ENCODE assay signal across 8 cellular contexts in the genomic region with DNA sequence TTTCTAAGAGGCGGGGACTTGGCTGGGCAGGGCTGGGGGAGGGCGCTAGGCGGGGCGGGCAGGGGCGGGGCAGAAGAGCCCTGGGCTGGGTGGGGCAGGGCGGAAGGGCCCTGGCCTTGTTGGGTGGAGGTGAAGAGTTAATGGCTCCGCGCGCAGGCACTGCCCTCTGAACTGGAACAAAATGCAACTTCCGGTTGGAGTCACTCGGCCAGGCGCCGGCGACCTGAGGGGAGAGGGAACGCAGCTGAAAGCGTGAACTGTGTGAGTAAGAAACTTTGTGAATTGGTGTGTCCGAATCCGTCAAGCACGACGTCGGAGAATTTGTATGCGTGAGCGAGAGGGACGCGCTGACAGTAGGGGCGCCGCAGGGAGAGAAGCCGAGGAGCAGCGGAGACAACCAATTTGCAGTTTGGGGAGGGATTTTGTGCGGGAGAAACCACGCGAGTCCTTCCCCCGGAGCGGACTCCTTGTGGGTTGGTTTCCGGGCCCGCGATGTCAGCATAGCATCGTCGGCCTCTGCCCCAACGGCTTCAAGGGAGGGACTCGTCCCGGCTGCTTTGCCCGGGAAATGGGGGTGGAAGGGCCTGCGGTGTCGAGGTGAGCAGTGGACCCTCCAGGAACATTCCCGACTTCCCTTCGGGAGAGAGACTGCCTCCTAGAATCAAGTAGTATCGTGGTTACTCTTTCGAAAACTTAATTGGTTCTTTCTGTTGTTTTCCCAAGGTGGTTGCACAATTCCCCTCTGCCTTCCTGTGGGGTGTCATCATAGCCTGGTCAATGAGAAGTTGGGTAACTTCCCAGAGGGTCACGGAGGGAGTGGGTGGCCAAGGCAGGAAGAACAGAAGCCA. TPM values are rescaled to one million over a fixed set of nuclear protein-coding genes. Genes with fewer than 3 reads are reported as not detected.
DNase-seq lines count a peak whose midpoint lies in the region; ATAC-seq and TF ChIP-seq lines count a peak whose summit lies in the region.

A gene with protein sequence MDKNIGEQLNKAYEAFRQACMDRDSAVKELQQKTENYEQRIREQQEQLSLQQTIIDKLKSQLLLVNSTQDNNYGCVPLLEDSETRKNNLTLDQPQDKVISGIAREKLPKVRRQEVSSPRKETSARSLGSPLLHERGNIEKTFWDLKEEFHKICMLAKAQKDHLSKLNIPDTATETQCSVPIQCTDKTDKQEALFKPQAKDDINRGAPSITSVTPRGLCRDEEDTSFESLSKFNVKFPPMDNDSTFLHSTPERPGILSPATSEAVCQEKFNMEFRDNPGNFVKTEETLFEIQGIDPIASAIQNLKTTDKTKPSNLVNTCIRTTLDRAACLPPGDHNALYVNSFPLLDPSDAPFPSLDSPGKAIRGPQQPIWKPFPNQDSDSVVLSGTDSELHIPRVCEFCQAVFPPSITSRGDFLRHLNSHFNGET (plus strand): TSS at position 203 of the 848 bp plus-strand sequence. CDS start 19,235 bp downstream, outside the sequence.

- H3K9me3 ChIP-seq in HUES48 (ENCODE audit: control insufficient read depth, insufficient read depth, low read length), result no peaks in the 10 kb centered on the region
- H3K9me3 ChIP-seq in OCI-LY1 (ENCODE audit: low read length), result no peaks in the 10 kb centered on the region

- H3K36me3 ChIP-seq in HUES48 (ENCODE audit: control insufficient read depth, insufficient read depth, low read length), result peaks cover 16% of the 10 kb centered on the region
- peaks cover 31% of the 10 kb centered on the region; the same call in 1 of the 2 replicates for H3K36me3 ChIP-seq in OCI-LY1 (ENCODE audit: insufficient read depth, low read length)

- peak; percentile 86 for ATAC-seq in GM21390 (IDR thresholded peaks at IDR 0.05; ENCODE audit: unreplicated experiment)

- H3K9me2 ChIP-seq in OCI-LY1 (ENCODE audit: low read depth, low read length), result no peaks in the 10 kb centered on the region

- TF ChIP-seq CTCF in OCI-LY1 (IDR thresholded peaks at IDR 0.05; ENCODE audit: low read length) (no peak), endothelial cell (IDR thresholded peaks at IDR 0.05; ENCODE audit: unreplicated experiment) (no peak)

- H3K4me2 ChIP-seq in OCI-LY1 (ENCODE audit: low read length), result peak within 1 kb of the TSS; percentile 93

- in situ Hi-C loops in Caki2 (cut with HindIII; ENCODE audit: low pct_unique_long_range_greater_than_20kb, low sequenced_read_pairs), result no loop called here

- H3K9ac ChIP-seq in HUES48 (ENCODE audit: low read depth, low read length) (peak within 1 kb of the TSS; percentile 95), OCI-LY1 (ENCODE audit: low read length) (peak within 1 kb of the TSS; percentile 97)

- no peaks in the 10 kb centered on the region for H3K36me3 Mint-ChIP-seq in endothelial cell (ENCODE audit: low read depth, unreplicated experiment)

- H3K4me3 ChIP-seq in HUES48 (ENCODE audit: low read depth, low read length) (peak within 1 kb of the TSS; percentile 93), OCI-LY1 (ENCODE audit: low read depth, low read length, poor library complexity, severe bottlenecking) (peak within 1 kb of the TSS; percentile 93)

- H3K4me3 Mint-ChIP-seq in endothelial cell (ENCODE audit: unreplicated experiment), result peak within 1 kb of the TSS; percentile 100

- H3K27ac ChIP-seq in HUES48 (ENCODE audit: low read depth, low read length) (peak within 1 kb of the TSS; percentile 91), OCI-LY1 (ENCODE audit: low read depth, low read length, poor library complexity, severe bottlenecking) (peak within 1 kb of the TSS; percentile 84)

- DNase-seq in Caki2 (ENCODE audit: low read depth) (peak; percentile 89), endothelial cell (ENCODE audit: low spot score) (peak; percentile 75), midbrain (lab: John Stamatoyannopoulos, UW) (peak; percentile 85)
- DNase-seq in activated CD8-positive, alpha-beta memory T cell treated with anti-CD3 and anti-CD28 coated beads, Interleukin-2, amount 50 U/mL, for 4 hours, result peak; percentile 83
- peak; percentile 73 to 79 for DNase-seq in stimulated activated CD8-positive, alpha-beta memory T cell treated with anti-CD3 and anti-CD28 coated beads, Interleukin-2, amount 100 ng/mL, for 1 hour (ENCODE audit: low read depth in 2 of 2)

- H3F3A ChIP-seq in OCI-LY1 (ENCODE audit: insufficient read depth, low read length), result no peaks in the 10 kb centered on the region; the same call in 1 of the 2 replicates

- peaks cover 24% of the 10 kb centered on the region for H3K4me1 Mint-ChIP-seq in endothelial cell (ENCODE audit: unreplicated experiment)

- H3K27me3 ChIP-seq in HUES48 (ENCODE audit: control insufficient read depth, insufficient read depth, low read length), result no peaks in the 10 kb centered on the region
- no peaks in the 10 kb centered on the region for H3K27me3 ChIP-seq in OCI-LY1 (ENCODE audit: insufficient read depth, low read length)

- peak within 1 kb of the TSS; percentile 93 for H2AFZ ChIP-seq in OCI-LY1 (ENCODE audit: low read length)

- peaks cover 35% of the 10 kb centered on the region for H3K79me2 ChIP-seq in OCI-LY1 (ENCODE audit: insufficient read depth, low read length)

- peak within 1 kb of the TSS; percentile 100 for H3K27ac Mint-ChIP-seq in endothelial cell (ENCODE audit: unreplicated experiment)

- no peaks in the 10 kb centered on the region for H4K20me1 ChIP-seq in OCI-LY1 (ENCODE audit: insufficient read depth, low read length)

- H3K4me1 ChIP-seq in HUES48 (ENCODE audit: control insufficient read depth, insufficient read depth, low read length) (peaks cover 7% of the 10 kb centered on the region; the same call in 1 of the 2 replicates), OCI-LY1 (ENCODE audit: insufficient read depth, low read length, severe bottlenecking) (peaks cover 19% of the 10 kb centered on the region)

- peaks cover 10% of the 10 kb centered on the region for H3K27me3 Mint-ChIP-seq in endothelial cell (ENCODE audit: unreplicated experiment)

- H3K9me3 Mint-ChIP-seq in endothelial cell (ENCODE audit: unreplicated experiment), result no peaks in the 10 kb centered on the region

RNA-seq across cellular contexts. Expression of the gene that starts here (rescaled TPM):
- total RNA-seq in Caki2 (2014; rRNA removed; shearing (Covaris generic); ENCODE audit: low replicate concordance), result 46.8 and 55.1 TPM in 2 replicates
- total RNA-seq in endothelial cell (ENCODE audit: unreplicated experiment), result 40.8 TPM

Comparison
In these comparisons a context has a peak if more than half of its experiments do, and no peak if none do; other contexts are left out.
1. Peak in every context shown above with its lines: DNase-seq, ATAC-seq, H3K4me3 ChIP-seq and H3K27ac ChIP-seq.